In the genomic region with DNA sequence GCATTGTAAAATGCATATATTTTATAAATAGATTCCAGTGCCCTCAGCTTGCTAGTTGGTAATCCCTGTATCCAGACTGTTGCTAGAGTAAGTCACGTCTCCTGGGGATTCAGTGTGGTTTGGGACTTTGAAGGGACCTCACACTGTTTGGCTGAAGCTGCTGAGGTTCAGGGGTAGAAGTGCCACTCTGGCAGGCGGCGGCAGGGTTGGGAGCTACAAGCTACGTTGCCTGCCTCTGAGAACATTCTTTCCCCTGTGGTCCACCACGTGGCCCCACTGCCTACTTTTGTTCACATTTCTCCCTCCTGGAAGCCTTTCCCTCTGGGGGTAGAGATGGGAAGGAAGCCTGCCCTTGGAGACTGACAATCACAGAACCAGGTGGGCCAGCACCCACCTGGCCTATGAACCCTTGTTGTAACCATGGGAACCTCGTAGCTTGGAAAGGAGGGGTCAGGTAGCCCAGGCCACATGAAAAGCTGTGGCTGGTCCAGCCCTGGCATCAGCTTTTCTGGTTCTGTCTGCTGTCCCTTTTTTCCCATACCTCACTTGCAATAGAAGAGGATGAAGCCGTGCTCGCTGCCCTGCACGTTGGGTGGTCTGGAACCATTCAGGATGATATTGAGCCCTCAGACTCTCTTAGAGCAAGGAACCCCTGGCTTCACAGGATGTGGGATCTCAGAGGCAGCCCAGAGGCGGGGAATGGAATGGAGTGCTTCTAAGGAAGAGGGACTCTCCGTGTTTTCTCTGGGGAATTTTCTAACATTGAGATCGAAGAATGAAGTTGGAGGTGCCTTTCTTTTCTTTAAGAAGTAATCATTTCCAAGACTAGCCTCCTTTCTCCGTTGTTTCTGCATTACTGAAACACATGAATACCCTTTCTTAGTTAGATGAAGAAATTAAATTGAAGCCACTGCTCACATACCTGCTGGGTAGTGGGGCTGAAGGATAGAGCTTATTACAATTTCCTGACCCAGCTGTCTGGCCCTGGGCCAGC, we compare ENCODE assay signal across 15 cellular contexts. TPM values are rescaled to one million over a fixed set of nuclear protein-coding genes. Genes with fewer than 3 reads are reported as not detected.
DNase-seq lines count a peak whose midpoint lies in the region; ATAC-seq and TF ChIP-seq lines count a peak whose summit lies in the region.
"Had no signal": no experiment of that assay in that cellular context is flagged by ENCODE, and none has a peak within 500 bp of the region (broad histone marks: within the 10 kb centered on the region; RNA-seq: fewer than 3 reads in every experiment).

No MANE protein-coding gene starts in this region.

- no peak overlapping the region for H3K27ac ChIP-seq in CD4-positive, alpha-beta memory T cell (ENCODE audit: low read depth, low read length)
- H3K27ac ChIP-seq in aorta (ENCODE audit: low read depth in 1 of 2, low read length in 2 of 2) = no peak overlapping the region

- peaks cover 38 to 79% (median 58%) of the 10 kb centered on the region in 4 donors for H3K4me1 Mint-ChIP-seq in CD4-positive, alpha-beta memory T cell
- peaks cover 58% of the 10 kb centered on the region for H3K4me1 Mint-ChIP-seq in central memory CD8-positive, alpha-beta T cell
- peaks cover 31% of the 10 kb centered on the region for H3K4me1 Mint-ChIP-seq in osteocyte (ENCODE audit: unreplicated experiment)

- H3K4me3 ChIP-seq in CD4-positive, alpha-beta memory T cell (ENCODE audit: low read length in 2 of 2) = no peak overlapping the region
- no peak overlapping the region for H3K4me3 ChIP-seq in aorta (ENCODE audit: low read length in 2 of 2)

- peaks cover 5 to 10% of the 10 kb centered on the region in 2 donors for H3K36me3 Mint-ChIP-seq in CD4-positive, alpha-beta memory T cell
- peaks cover 7% of the 10 kb centered on the region for H3K36me3 Mint-ChIP-seq in central memory CD8-positive, alpha-beta T cell (ENCODE audit: insufficient read depth)
- peaks cover 2% of the 10 kb centered on the region for H3K36me3 Mint-ChIP-seq in osteocyte (ENCODE audit: unreplicated experiment)

- 54 to 61% methylated on average over 13 of the region's 13 CpGs for WGBS in aorta, 2 donors

- H3K9me3 ChIP-seq in CD4-positive, alpha-beta memory T cell (ENCODE audit: control insufficient read depth in 1 of 2, low read length in 2 of 2) = no peaks in the 10 kb centered on the region
- H3K9me3 ChIP-seq in aorta (ENCODE audit: control insufficient read depth, low read length) = no peaks in the 10 kb centered on the region

- CTCF ChIA-PET in CD4-positive, alpha-beta memory T cell (lab: Charles Lee; ENCODE audit: partially characterized antibody) = interaction anchor here (0.7 to 5.5 kb wide), 8 partner anchors 9 to 137 kb away, joined by 3 to 50 read pairs (median 10); no protein-coding TSS in a partner anchor

- POLR2A ChIA-PET in CD4-positive, alpha-beta memory T cell (lab: Charles Lee; ENCODE audit: partially characterized antibody) = interaction anchor here (1.0 to 4.9 kb wide), 3 partner anchors 12 to 94 kb away, joined by 3 to 54 read pairs (median 4); no protein-coding TSS in a partner anchor

- intact Hi-C loops in CD4-positive, alpha-beta memory T cell (cut with micrococcal nuclease) = loop anchor here (1.0 kb wide), 1 partner anchor 27 kb away; no protein-coding TSS in a partner anchor
- intact Hi-C loops in aorta (cut with DNase I) = loop anchor here in 1 of 2 donors (10.0 kb wide), 1 partner anchor 125 kb away; no protein-coding TSS in a partner anchor

- H3K27me3 ChIP-seq in CD4-positive, alpha-beta memory T cell (ENCODE audit: insufficient read depth, low read length) = no peaks in the 10 kb centered on the region
- no peaks in the 10 kb centered on the region for H3K27me3 ChIP-seq in aorta (ENCODE audit: control insufficient read depth in 1 of 2, insufficient read depth in 2 of 2, low read length in 1 of 2)

- H3K9me3 Mint-ChIP-seq in CD4-positive, alpha-beta memory T cell = peaks cover 0 to 4% (median 0%) of the 10 kb centered on the region in 8 donors
- H3K9me3 Mint-ChIP-seq in central memory CD8-positive, alpha-beta T cell = no peaks in the 10 kb centered on the region
- H3K9me3 Mint-ChIP-seq in osteocyte (ENCODE audit: unreplicated experiment) = no peaks in the 10 kb centered on the region
- H3K9me3 Mint-ChIP-seq: stimulated activated naive CD8-positive, alpha-beta T cell treated with anti-CD3 and anti-CD28 coated beads, Interleukin-15, Interleukin-2, amounts not matched to agents 100 ng/mL and 50 ng/mL, for 24 hours had no signal

- no peak for DNase-seq in CD4-positive, alpha-beta memory T cell
- DNase-seq in NCI-H2107 treated with DMSO at 0.1 percent for 48 hours (lab: John Stamatoyannopoulos, UW; ENCODE audit: unreplicated experiment) (peak; percentile 68), osteocyte (ENCODE audit: extremely low spot score, unreplicated experiment) (no peak), NCI-H526 treated with DMSO at 0.1 percent for 48 hours (lab: John Stamatoyannopoulos, UW) (no peak), SHP77 treated with DMSO at 0.1 percent for 48 hours (lab: John Stamatoyannopoulos, UW) (no peak), aorta (no peak)
- no peak for DNase-seq in central memory CD8-positive, alpha-beta T cell (ENCODE audit: low spot score in 2 of 2)
- DNase-seq: erythroblast; hippocampal formation; mammary epithelial cell; NCI-H2227 treated with DMSO at 0.1 percent for 48 hours; stimulated activated CD4-positive, alpha-beta T cell treated with anti-CD3 and anti-CD28 coated beads, Interleukin-4, amount 100 ng/mL, for 24 hours; T-helper 9 cell had no signal

- peaks cover 59% of the 10 kb centered on the region for H3K4me1 ChIP-seq in CD4-positive, alpha-beta memory T cell (ENCODE audit: insufficient read depth, low read length)
- no peaks in the 10 kb centered on the region for H3K4me1 ChIP-seq in aorta (ENCODE audit: control insufficient read depth in 1 of 2, insufficient read depth in 2 of 2, low read length in 2 of 2)

- no peaks in the 10 kb centered on the region for H3K36me3 ChIP-seq in CD4-positive, alpha-beta memory T cell (ENCODE audit: insufficient read depth, low read length)
- H3K36me3 ChIP-seq in aorta (ENCODE audit: control insufficient read depth in 1 of 2, insufficient read depth in 2 of 2, low read length in 1 of 2) = no peaks in the 10 kb centered on the region

- no peaks in the 10 kb centered on the region for H3K27me3 Mint-ChIP-seq in CD4-positive, alpha-beta memory T cell
- H3K27me3 Mint-ChIP-seq in central memory CD8-positive, alpha-beta T cell = no peaks in the 10 kb centered on the region
- no peaks in the 10 kb centered on the region for H3K27me3 Mint-ChIP-seq in osteocyte (ENCODE audit: unreplicated experiment)
- H3K27me3 Mint-ChIP-seq: activated CD8-positive, alpha-beta memory T cell treated with anti-CD3 and anti-CD28 coated beads, Interleukin-2, amount 10 ng/mL, durations not matched to agents 7 days and 5 days; stimulated activated naive CD8-positive, alpha-beta T cell treated with anti-CD3 and anti-CD28 coated beads, Interleukin-15, Interleukin-2, amounts not matched to agents 100 ng/mL and 50 ng/mL, for 24 hours had no signal

- peak overlapping the region in 3 of 7 donors; percentile 10 to 85 (median 53) for H3K27ac Mint-ChIP-seq in CD4-positive, alpha-beta memory T cell
- no peak overlapping the region for H3K27ac Mint-ChIP-seq in central memory CD8-positive, alpha-beta T cell (ENCODE audit: low read depth)
- H3K27ac Mint-ChIP-seq in osteocyte (ENCODE audit: unreplicated experiment) = peak overlapping the region; percentile 41
- H3K27ac Mint-ChIP-seq: activated CD8-positive, alpha-beta memory T cell treated with anti-CD3 and anti-CD28 coated beads, Interleukin-2, amount 10 ng/mL, durations not matched to agents 7 days and 5 days had no signal

- peak overlapping the region; percentile 20 to 81 (median 72) for H3K4me3 Mint-ChIP-seq in CD4-positive, alpha-beta memory T cell
- H3K4me3 Mint-ChIP-seq in central memory CD8-positive, alpha-beta T cell = peak overlapping the region; percentile 63
- no peak overlapping the region for H3K4me3 Mint-ChIP-seq in osteocyte (ENCODE audit: unreplicated experiment)

- ATAC-seq in central memory CD8-positive, alpha-beta T cell (replicated peaks; ENCODE audit: extremely low read depth, poor library complexity, severe bottlenecking) = no peak
- ATAC-seq in aorta (ENCODE audit: low FRiP score) = no peak
- ATAC-seq: activated CD8-positive, alpha-beta memory T cell treated with anti-CD3 and anti-CD28 coated beads, Interleukin-2, amount 10 ng/mL, durations not matched to agents 7 days and 5 days had no signal

- no peak for TF ChIP-seq CTCF in osteocyte (IDR thresholded peaks at IDR 0.05)

RNA-seq across cellular contexts. Expression of gene RNF144A, which starts 3.0 kb away (rescaled TPM):
- total RNA-seq in CD4-positive, alpha-beta memory T cell = 10 to 100 TPM; 34.3 to 41.1 TPM
- 10 to 100 TPM in 1 of 2 donors, 1 to 10 TPM in 1; 3.9 to 13.3 TPM for polyA plus RNA-seq in CD4-positive, alpha-beta memory T cell
- total RNA-seq in osteocyte (9.0 and 9.6 TPM in 2 replicates), aorta (10 to 100 TPM in 1 of 2 donors, 1 to 10 TPM in 1; 6.7 to 27.6 TPM)
- polyA plus RNA-seq in aorta = 1 to 10 TPM in 1 of 2 donors, under 1 TPM in 1; 0.63 to 1.6 TPM

RNA-seq across cellular contexts. Expression of gene RSAD2, which starts 42.6 kb away (rescaled TPM):
- total RNA-seq in CD4-positive, alpha-beta memory T cell = 1 to 10 TPM; 3.8 to 4.9 TPM
- 10 to 100 TPM in 1 of 2 donors, 1 to 10 TPM in 1; 5.1 to 10.4 TPM for polyA plus RNA-seq in CD4-positive, alpha-beta memory T cell
- total RNA-seq in osteocyte = not detected in 2 replicates
- total RNA-seq in aorta = 1 to 10 TPM; 4.9 to 8.9 TPM
- 1 to 10 TPM; 1.7 to 8.3 TPM for polyA plus RNA-seq in aorta

RNA-seq across cellular contexts. Expression of gene CMPK2, which starts 54.5 kb away (rescaled TPM):
- total RNA-seq in CD4-positive, alpha-beta memory T cell = 1 to 10 TPM; 3.5 to 4.1 TPM
- 1 to 10 TPM; 6.3 to 9.7 TPM for polyA plus RNA-seq in CD4-positive, alpha-beta memory T cell
- total RNA-seq in osteocyte (0.24 and 1.1 TPM in 2 replicates), aorta (1 to 10 TPM; 3.7 to 5.3 TPM)
- 1 to 10 TPM; 2.4 to 7.4 TPM for polyA plus RNA-seq in aorta
